Comparison of ENCODE assay signal across 11 cellular contexts in genomic region chr9:99868845-99869244, GRCh38. TPM values are rescaled to one million over a fixed set of nuclear protein-coding genes. Genes with fewer than 3 reads are reported as not detected.
DNase-seq lines count a peak whose midpoint lies in the region; ATAC-seq and TF ChIP-seq lines count a peak whose summit lies in the region.
"Had no signal": no experiment of that assay in that cellular context is flagged by ENCODE, and none has a peak within 500 bp of the region (broad histone marks: within the 10 kb centered on the region; RNA-seq: fewer than 3 reads in every experiment).

No MANE protein-coding gene starts in this region.

- intact Hi-C loops in activated T-helper 1 cell treated with anti-CD3 and anti-CD28 coated beads, Interleukin-12 subunit alpha, Interleukin-12 subunit beta, Interleukin-2, Interleukin-4 antibody, amounts not matched to agents 30 ng/mL and 10 ng/mL and 1 ng/mL, durations not matched to agents 14 hours and 24 hours and 36 hours (cut with micrococcal nuclease), result loop anchor here (2.0 to 5.0 kb wide), 4 partner anchors 18 to 617 kb away; partner anchors contain the start of gene STX17

- ATAC-seq in GM18508 (IDR thresholded peaks at IDR 0.05; ENCODE audit: insufficient read depth, unreplicated experiment) (peak; percentile 54), HG03103 (IDR thresholded peaks at IDR 0.05; ENCODE audit: low read depth, unreplicated experiment) (peak; percentile 77)
- ATAC-seq: T-cell had no signal

- peaks cover 28% of the 10 kb centered on the region for H3K36me3 Mint-ChIP-seq in activated T-helper 1 cell treated with anti-CD3 and anti-CD28 coated beads, Interleukin-12 subunit alpha, Interleukin-12 subunit beta, Interleukin-2, Interleukin-4 antibody, amounts not matched to agents 30 ng/mL and 10 ng/mL and 1 ng/mL, durations not matched to agents 14 hours and 24 hours and 36 hours (ENCODE audit: low read depth)

- no peak overlapping the region for H3K4me3 Mint-ChIP-seq in activated T-helper 1 cell treated with anti-CD3 and anti-CD28 coated beads, Interleukin-12 subunit alpha, Interleukin-12 subunit beta, Interleukin-2, Interleukin-4 antibody, amounts not matched to agents 30 ng/mL and 10 ng/mL and 1 ng/mL, durations not matched to agents 14 hours and 24 hours and 36 hours
- H3K4me3 Mint-ChIP-seq: T-cell had no signal

- peak overlapping the region; percentile 55 for H3K27ac Mint-ChIP-seq in activated T-helper 1 cell treated with anti-CD3 and anti-CD28 coated beads, Interleukin-12 subunit alpha, Interleukin-12 subunit beta, Interleukin-2, Interleukin-4 antibody, amounts not matched to agents 30 ng/mL and 10 ng/mL and 1 ng/mL, durations not matched to agents 14 hours and 24 hours and 36 hours

- H3K27me3 Mint-ChIP-seq in activated T-helper 1 cell treated with anti-CD3 and anti-CD28 coated beads, Interleukin-12 subunit alpha, Interleukin-12 subunit beta, Interleukin-2, Interleukin-4 antibody, amounts not matched to agents 30 ng/mL and 10 ng/mL and 1 ng/mL, durations not matched to agents 14 hours and 24 hours and 36 hours (ENCODE audit: insufficient read depth), result no peaks in the 10 kb centered on the region
- H3K27me3 Mint-ChIP-seq: T-cell had no signal

- H3K4me1 Mint-ChIP-seq in activated T-helper 1 cell treated with anti-CD3 and anti-CD28 coated beads, Interleukin-12 subunit alpha, Interleukin-12 subunit beta, Interleukin-2, Interleukin-4 antibody, amounts not matched to agents 30 ng/mL and 10 ng/mL and 1 ng/mL, durations not matched to agents 14 hours and 24 hours and 36 hours (ENCODE audit: low read depth), result peaks cover 45% of the 10 kb centered on the region

- TF ChIP-seq CTCF in GM20000 (IDR thresholded peaks at IDR 0.05; ENCODE audit: extremely low read depth, missing control alignments), result no peak

- H3K9me3 Mint-ChIP-seq in activated T-helper 1 cell treated with anti-CD3 and anti-CD28 coated beads, Interleukin-12 subunit alpha, Interleukin-12 subunit beta, Interleukin-2, Interleukin-4 antibody, amounts not matched to agents 30 ng/mL and 10 ng/mL and 1 ng/mL, durations not matched to agents 14 hours and 24 hours and 36 hours, result no peaks in the 10 kb centered on the region
- H3K9me3 Mint-ChIP-seq: T-cell had no signal

- DNase-seq in GM20000 (ENCODE audit: low spot score) (peak; percentile 33), SW480 (ENCODE audit: low spot score) (no peak), putamen (ENCODE audit: low spot score) (no peak), NCI-H2196 treated with DMSO at 0.1 percent for 48 hours (lab: John Stamatoyannopoulos, UW; ENCODE audit: unreplicated experiment) (no peak)
- no peak for DNase-seq in activated T-helper 1 cell treated with anti-CD3 and anti-CD28 coated beads, Interleukin-12 subunit alpha, Interleukin-12 subunit beta, Interleukin-2, Interleukin-4 antibody, amounts not matched to agents 30 ng/mL and 10 ng/mL and 1 ng/mL, durations not matched to agents 14 hours and 24 hours and 36 hours (ENCODE audit: low spot score)
- no peak for DNase-seq in stimulated activated CD8-positive, alpha-beta memory T cell treated with anti-CD3 and anti-CD28 coated beads, Interleukin-4, amount 100 ng/mL, for 48 hours
- DNase-seq: effector CD4-positive, alpha-beta T cell; NCI-H146; T-cell had no signal

RNA-seq across cellular contexts. Expression of gene STX17, which starts 37.6 kb away (rescaled TPM):
- 20.5 and 22.1 TPM in 2 replicates for total RNA-seq in activated T-helper 1 cell treated with anti-CD3 and anti-CD28 coated beads, Interleukin-12 subunit alpha, Interleukin-12 subunit beta, Interleukin-2, Interleukin-4 antibody, amounts not matched to agents 30 ng/mL and 10 ng/mL and 1 ng/mL, durations not matched to agents 14 hours and 24 hours and 36 hours

RNA-seq across cellular contexts. Expression of gene NR4A3, which starts 47.2 kb away (rescaled TPM):
- 68.6 and 69.5 TPM in 2 replicates for total RNA-seq in activated T-helper 1 cell treated with anti-CD3 and anti-CD28 coated beads, Interleukin-12 subunit alpha, Interleukin-12 subunit beta, Interleukin-2, Interleukin-4 antibody, amounts not matched to agents 30 ng/mL and 10 ng/mL and 1 ng/mL, durations not matched to agents 14 hours and 24 hours and 36 hours
